18 cellular contexts compared by ENCODE assay signal in the genomic region with DNA sequence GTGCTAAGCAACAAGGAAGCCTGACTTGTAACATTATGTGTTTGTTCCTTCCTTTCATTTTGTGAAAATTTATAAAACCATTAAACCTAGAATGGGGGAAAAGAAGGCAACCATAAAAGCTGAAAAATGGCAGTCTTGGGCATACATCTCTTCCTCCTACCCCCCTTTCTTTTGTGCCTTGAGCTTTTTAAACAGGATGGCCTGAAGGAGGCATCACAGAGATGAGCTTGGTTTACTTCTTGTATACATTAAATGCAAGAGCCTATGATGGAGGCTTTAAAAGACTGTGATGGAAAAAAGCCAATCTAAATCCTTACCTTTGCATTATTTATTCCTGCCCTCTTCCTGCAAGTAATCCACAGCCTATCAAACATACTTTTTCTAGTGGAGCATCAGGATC. TPM values are rescaled to one million over a fixed set of nuclear protein-coding genes. Genes with fewer than 3 reads are reported as not detected.
DNase-seq lines count a peak whose midpoint lies in the region; ATAC-seq and TF ChIP-seq lines count a peak whose summit lies in the region.
"Had no signal": no experiment of that assay in that cellular context is flagged by ENCODE, and none has a peak within 500 bp of the region (broad histone marks: within the 10 kb centered on the region; RNA-seq: fewer than 3 reads in every experiment).

No MANE protein-coding gene starts in this region.

- no peak overlapping the region for H2BK20ac ChIP-seq in H9 (ENCODE audit: low read depth, low read length, poor library complexity, severe bottlenecking)

- H4K8ac ChIP-seq in H9 (replicated peaks; ENCODE audit: insufficient read length, low read depth, low read length): no peak overlapping the region

- TF ChIP-seq CTCF in H9 (conservative IDR thresholded peaks at IDR 0.05): peak; percentile 40; the same call in 2 of the 3 replicates
- TF ChIP-seq CTCF in OCI-LY3 (IDR thresholded peaks at IDR 0.05; ENCODE audit: low read depth, low read length): 0 out of 2 replicates have a peak, but pooled peaks have one; percentile 8
- peak; percentile 55 for TF ChIP-seq CTCF in endodermal cell (conservative IDR thresholded peaks at IDR 0.05)

- H2AK5ac ChIP-seq in H9 (ENCODE audit: insufficient read length, low read length): no peak overlapping the region

- H3K27me3 ChIP-seq in H9 (ENCODE audit: insufficient read depth, low read length) (no peaks in the 10 kb centered on the region), OCI-LY3 (ENCODE audit: low read depth, low read length) (no peaks in the 10 kb centered on the region), endodermal cell (ENCODE audit: control insufficient read depth, insufficient read depth, low read length, poor library complexity, severe bottlenecking) (no peaks in the 10 kb centered on the region)

- H3K79me2 ChIP-seq in H9 (ENCODE audit: insufficient read depth, low read length): no peaks in the 10 kb centered on the region
- no peaks in the 10 kb centered on the region for H3K79me2 ChIP-seq in OCI-LY3 (ENCODE audit: low read length)

- no peak overlapping the region for H2BK120ac ChIP-seq in H9 (ENCODE audit: low read depth, low read length, poor library complexity, severe bottlenecking)

- H3K9ac ChIP-seq in H9 (ENCODE audit: extremely low read depth, insufficient read length, low read length) (no peak overlapping the region), OCI-LY3 (ENCODE audit: low read length) (no peak overlapping the region), endodermal cell (ENCODE audit: extremely low read depth, low read length, poor library complexity, severe bottlenecking) (no peak overlapping the region)

- H3K4me3 ChIP-seq in OCI-LY3 (ENCODE audit: low read length) (no peak overlapping the region), endodermal cell (ENCODE audit: low read length) (no peak overlapping the region)

- H3K4me1 Mint-ChIP-seq in H9: no peaks in the 10 kb centered on the region
- no peaks in the 10 kb centered on the region for H3K4me1 Mint-ChIP-seq in endodermal cell

- H3K36me3 ChIP-seq in OCI-LY3 (replicated peaks; ENCODE audit: low read depth, low read length) (no peaks in the 10 kb centered on the region), endodermal cell (ENCODE audit: control insufficient read depth, insufficient read depth, low read length) (no peaks in the 10 kb centered on the region)

- H3K56ac ChIP-seq in H9 (ENCODE audit: insufficient read length, low read depth, low read length): no peak overlapping the region

- H3K27me3 Mint-ChIP-seq in H9 (ENCODE audit: low read depth): no peaks in the 10 kb centered on the region
- H3K27me3 Mint-ChIP-seq in endodermal cell (ENCODE audit: insufficient read depth): no peaks in the 10 kb centered on the region

- intact Hi-C loops in Right ventricle myocardium superior (cut with DNase I): no loop called here

- no peak overlapping the region for H3K18ac ChIP-seq in H9 (ENCODE audit: insufficient read length, low read depth, low read length)

- H2BK5ac ChIP-seq in H9 (ENCODE audit: insufficient read length, low read length): no peak overlapping the region

- H2AFZ ChIP-seq in H9 (ENCODE audit: low read length) (no peak overlapping the region), OCI-LY3 (ENCODE audit: low read depth, low read length) (no peak overlapping the region)

- H3K4me1 ChIP-seq in H9 (ENCODE audit: insufficient read depth, low read length): no peaks in the 10 kb centered on the region
- H3K4me1 ChIP-seq in OCI-LY3 (ENCODE audit: low read length): no peaks in the 10 kb centered on the region
- H3K4me1 ChIP-seq in endodermal cell (ENCODE audit: control insufficient read depth, insufficient read depth, low read length): no peaks in the 10 kb centered on the region
- H3K4me1 ChIP-seq: Caco-2 had no signal

- H3K27ac ChIP-seq in H9 (ENCODE audit: insufficient read length, low read depth, low read length) (no peak overlapping the region), OCI-LY3 (ENCODE audit: low read length) (no peak overlapping the region), endodermal cell (ENCODE audit: low read depth, low read length) (no peak overlapping the region)
- H3K27ac ChIP-seq: C4-2B had no signal

- H3K23ac ChIP-seq in H9 (ENCODE audit: insufficient read length, low read depth, low read length): no peak overlapping the region

- ATAC-seq in Right ventricle myocardium superior (ENCODE audit: poor library complexity) (no peak), HG02678 (IDR thresholded peaks at IDR 0.05; ENCODE audit: unreplicated experiment) (no peak)
- ATAC-seq: HCT116 had no signal

- no peak overlapping the region for H2BK15ac ChIP-seq in H9 (ENCODE audit: low read depth, low read length)

- no peak overlapping the region for H3K14ac ChIP-seq in H9 (ENCODE audit: insufficient read depth, low read length)

- H3K4me3 Mint-ChIP-seq in H9 (no peak overlapping the region), endodermal cell (no peak overlapping the region)
- H3K4me3 Mint-ChIP-seq: CD4-positive, alpha-beta T cell; HFFc6 had no signal

- H3K4me2 ChIP-seq in H9 (ENCODE audit: insufficient read depth, insufficient read length, low read length) (no peak overlapping the region), OCI-LY3 (ENCODE audit: low read length) (no peak overlapping the region)

- H3K79me1 ChIP-seq in H9 (ENCODE audit: insufficient read depth, low read depth, low read length, poor library complexity, severe bottlenecking): no peaks in the 10 kb centered on the region

- no peak overlapping the region for H4K5ac ChIP-seq in H9 (ENCODE audit: insufficient read length, low read depth, low read length)

- H3K36me3 Mint-ChIP-seq in H9 (ENCODE audit: insufficient read depth in 1 of 3, low read depth in 3 of 3) (no peaks in the 10 kb centered on the region), endodermal cell (ENCODE audit: low read depth) (no peaks in the 10 kb centered on the region)

- H4K91ac ChIP-seq in H9 (ENCODE audit: insufficient read length, low read depth, low read length): no peak overlapping the region

- no peaks in the 10 kb centered on the region for H3K9me3 ChIP-seq in H9 (ENCODE audit: control insufficient read depth, low read depth, low read length)
- no peaks in the 10 kb centered on the region for H3K9me3 ChIP-seq in OCI-LY3 (ENCODE audit: insufficient read depth, low read length)
- H3K9me3 ChIP-seq in endodermal cell (ENCODE audit: control insufficient read depth, low read length): no peaks in the 10 kb centered on the region
- H3K9me3 ChIP-seq: Caco-2 had no signal

- no peak overlapping the region for H3T11ph ChIP-seq in H9 (ENCODE audit: low read length)

- H3K9me3 Mint-ChIP-seq in H9 (no peaks in the 10 kb centered on the region), endodermal cell (no peaks in the 10 kb centered on the region)
- H3K9me3 Mint-ChIP-seq: CD4-positive, alpha-beta T cell; HFFc6 had no signal

- DNase-seq in H9 (no peak), endodermal cell (no peak), NOMO-1 (lab: John Stamatoyannopoulos, UW; ENCODE audit: unreplicated experiment in 2 of 2) (no peak), Right ventricle myocardium superior (no peak), foreskin melanocyte (no peak)
- DNase-seq: ACHN; AML-193; Caco-2; CD4-positive, alpha-beta T cell; HFFc6; IMR-90; KBM-7 had no signal

- no peak overlapping the region for H3K4ac ChIP-seq in H9 (ENCODE audit: low read depth, low read length)

- no peak overlapping the region for H2BK12ac ChIP-seq in H9 (ENCODE audit: insufficient read length, low read depth, low read length)

- H3K23me2 ChIP-seq in H9 (ENCODE audit: insufficient read length, low read depth, low read length, poor library complexity, severe bottlenecking): no peaks in the 10 kb centered on the region

- no peaks in the 10 kb centered on the region for H4K20me1 ChIP-seq in H9 (ENCODE audit: control insufficient read depth, insufficient read depth, insufficient read length)
- H4K20me1 ChIP-seq in OCI-LY3 (ENCODE audit: insufficient read depth, low read length): no peaks in the 10 kb centered on the region

- no peak overlapping the region for H3K27ac Mint-ChIP-seq in H9
- H3K27ac Mint-ChIP-seq in endodermal cell: no peak overlapping the region
- H3K27ac Mint-ChIP-seq: CD4-positive, alpha-beta T cell; HFFc6 had no signal

RNA-seq across cellular contexts. Expression of a gene that starts 36.2 kb away (rescaled TPM):
- total RNA-seq in H9 (2021) (not detected in 2 replicates), endodermal cell (not detected), Right ventricle myocardium superior (not detected)
- polyA plus RNA-seq in endodermal cell (2013, experiment 1 of 2): not detected
- not detected for polyA plus RNA-seq in endodermal cell (2013, experiment 2 of 2)
- total RNA-seq: Caco-2; CD4-positive, alpha-beta T cell; H4; HFFc6; IMR-90 had no signal
- polyA plus RNA-seq: BJ, IMR-90 had no signal

RNA-seq across cellular contexts. Expression of a gene that starts 39.5 kb away (rescaled TPM):
- not detected in 2 replicates for total RNA-seq in H9 (2021)
- not detected for total RNA-seq in endodermal cell
- polyA plus RNA-seq in endodermal cell (2013, experiment 1 of 2): not detected
- not detected for polyA plus RNA-seq in endodermal cell (2013, experiment 2 of 2)
- not detected for total RNA-seq in Right ventricle myocardium superior
- total RNA-seq: Caco-2; CD4-positive, alpha-beta T cell; H4; HFFc6; IMR-90 had no signal
- polyA plus RNA-seq: BJ, IMR-90 had no signal
